ENCODE assay signal across 18 cellular contexts in genomic region chr4:722851-723360, GRCh38. TPM values are rescaled to one million over a fixed set of nuclear protein-coding genes. Genes with fewer than 3 reads are reported as not detected.
DNase-seq lines count a peak whose midpoint lies in the region; ATAC-seq, FAIRE-seq and TF ChIP-seq lines count a peak whose summit lies in the region.
"Had no signal": no experiment of that assay in that cellular context is flagged by ENCODE, and none has a peak within 500 bp of the region (broad histone marks: within the 10 kb centered on the region; RNA-seq: fewer than 3 reads in every experiment).

No MANE protein-coding gene starts in this region.

- no peak for TF ChIP-seq EP300 in GM12878 (IDR thresholded peaks at IDR 0.05; ENCODE audit: borderline replicate concordance in 1 of 2, control insufficient read depth in 1 of 2, low read depth in 2 of 2, low read length in 2 of 2)

- H3K9me3 ChIP-seq in right cardiac atrium (ENCODE audit: control insufficient read depth, low read length) (no peaks in the 10 kb centered on the region), GM12878 (replicated peaks; ENCODE audit: control insufficient read depth, insufficient read depth, low read length) (no peaks in the 10 kb centered on the region; the same call in 2 of the 3 replicates)
- H3K9me3 ChIP-seq: A549 had no signal

- H3K9me3 Mint-ChIP-seq in nephron: no peaks in the 10 kb centered on the region

- no TSS peak for BruUV-seq in GM12878 (replicated peaks; lab: Mats Ljungman, UMichigan)

- no peak overlapping the region for H2AFZ ChIP-seq in GM12878 (ENCODE audit: control insufficient read depth, low read depth, low read length)

- H3K4me2 ChIP-seq in GM12878 (ENCODE audit: control insufficient read depth, insufficient read depth): no peak overlapping the region
- H3K4me2 ChIP-seq: A549 had no signal

- POLR2A ChIA-PET in GM12878 (lab: Charles Lee): no interaction called here

- no peak overlapping the region for H3K9ac ChIP-seq in GM12878 (ENCODE audit: control insufficient read depth, insufficient read depth, low read length)

- peak overlapping the region; percentile 72 to 89 (median 81) for H3K27ac Mint-ChIP-seq in nephron
- H3K27ac Mint-ChIP-seq: B cell had no signal

- H3K27me3 Mint-ChIP-seq in nephron (ENCODE audit: low read depth): no peaks in the 10 kb centered on the region
- H3K27me3 Mint-ChIP-seq: B cell had no signal

- no peak for TF ChIP-seq RAD21 in GM12878 (IDR thresholded peaks at IDR 0.05; ENCODE audit: insufficient read depth, low read depth, low read length)

- peaks cover 60% of the 10 kb centered on the region for H3K36me3 Mint-ChIP-seq in nephron (ENCODE audit: low read depth)

- H3K27me3 ChIP-seq in right cardiac atrium (ENCODE audit: control insufficient read depth, insufficient read depth) (no peaks in the 10 kb centered on the region), GM12878 (replicated peaks in 1 of 2; ENCODE audit: control insufficient read depth in 2 of 2, insufficient read depth in 2 of 2, low read length in 1 of 2) (no peaks in the 10 kb centered on the region)

- 98% methylated on average over 61 of the region's 61 CpGs for WGBS in right cardiac atrium
- WGBS in GM12878 (ENCODE audit: insufficient coverage, insufficient replicate concordance, low lambda C conversion rate, missing lambda C conversion rate): 97% methylated on average over 26 of the region's 61 CpGs

- no peak for TF ChIP-seq CTCF in GM12878 (IDR thresholded peaks at IDR 0.05 in 2 of 3, conservative IDR thresholded peaks at IDR 0.05 in 1 of 3; ENCODE audit: control insufficient read depth in 2 of 3, extremely low read depth in 1 of 3, insufficient read depth in 1 of 3, low read depth in 3 of 3, low read length in 3 of 3)
- TF ChIP-seq CTCF in nephron (IDR thresholded peaks at IDR 0.05; ENCODE audit: unreplicated experiment in 3 of 3): no peak

- CTCF ChIA-PET in GM12878 (lab: Yijun Ruan, JAX): no interaction called here

- no peak overlapping the region for H3K4me3 ChIP-seq in right cardiac atrium (ENCODE audit: low read length)
- no peak overlapping the region for H3K4me3 ChIP-seq in GM12878
- H3K4me3 ChIP-seq: A549 had no signal

- intact Hi-C loops in right cardiac atrium (cut with DNase I) (no loop called here), left ventricle myocardium superior (cut with micrococcal nuclease) (no loop called here), GM12878 (cut with micrococcal nuclease; ENCODE audit: unreplicated experiment) (no loop called here)

- FAIRE-seq in GM12878 (lab: Jason Lieb, UNC): no peak
- FAIRE-seq: A549, H1 had no signal

- peak in 2 of 3 donors; percentile 34 to 66 for DNase-seq in right cardiac atrium
- DNase-seq in left ventricle myocardium superior: no peak
- no peak for DNase-seq in GM12878 (ENCODE audit: low read depth, low spot score)
- DNase-seq in NCI-H510A (lab: John Stamatoyannopoulos, UW): no peak
- no peak for DNase-seq in NOMO-1 treated with DMSO at 0.1 percent for 48 hours (lab: John Stamatoyannopoulos, UW; ENCODE audit: unreplicated experiment)
- DNase-seq: DMS79 treated with DMSO at 0.1 percent for 48 hours, IMR-90, NCI-H1105 treated with DMSO at 0.1 percent for 48 hours, NCI-H2029 treated with DMSO at 0.1 percent for 48 hours, NCI-H2171 treated with DMSO at 0.1 percent for 48 hours, NCI-H526, Right ventricle myocardium superior had no signal

- H3K79me2 ChIP-seq in GM12878 (ENCODE audit: control insufficient read depth, insufficient read depth, low read length): no peaks in the 10 kb centered on the region; the same call in none of the 2 replicates

- SMC1A ChIA-PET in GM12878 (lab: Charles Lee; ENCODE audit: uncharacterized antibody, unreplicated experiment): no interaction called here

- H3K27ac ChIP-seq in right cardiac atrium (ENCODE audit: low read length) (no peak overlapping the region), GM12878 (ENCODE audit: control insufficient read depth, insufficient read depth) (no peak overlapping the region)
- H3K27ac ChIP-seq: A549 had no signal

- peaks cover 2 to 11% of the 10 kb centered on the region in 2 experiments; a peak in 2 of 4 replicates for H3K36me3 ChIP-seq in GM12878 (ENCODE audit: control insufficient read depth in 2 of 2, insufficient read depth in 2 of 2, low read length in 1 of 2)

- no peak for TF ChIP-seq POLR2A in GM12878 (IDR thresholded peaks at IDR 0.05; ENCODE audit: low read depth, low read length)

- in situ Hi-C loops in GM12878 (cut with MboI): no loop called here

- ATAC-seq in right cardiac atrium (no peak), left ventricle myocardium superior (no peak), GM12878 (no peak), HG02840 (IDR thresholded peaks at IDR 0.05; ENCODE audit: low FRiP score, unreplicated experiment) (no peak)
- ATAC-seq: A549, HCT116 had no signal

- peaks cover 7% of the 10 kb centered on the region for H3K4me1 ChIP-seq in right cardiac atrium (ENCODE audit: control insufficient read depth, insufficient read depth, low read length)
- H3K4me1 ChIP-seq in GM12878 (ENCODE audit: control insufficient read depth, insufficient read depth, low read length): no peaks in the 10 kb centered on the region

- RAD21 ChIA-PET in GM12878 (lab: Charles Lee; ENCODE audit: unreplicated experiment): no interaction called here

- H3K4me3 Mint-ChIP-seq in nephron: no peak overlapping the region
- H3K4me3 Mint-ChIP-seq: B cell had no signal

- H3K4me1 Mint-ChIP-seq in nephron: peaks cover 61% of the 10 kb centered on the region

- H4K20me1 ChIP-seq in GM12878 (ENCODE audit: control insufficient read depth, insufficient read depth): peaks cover 2% of the 10 kb centered on the region; the same call in 1 of the 2 replicates

RNA-seq across cellular contexts. Expression of gene PCGF3, which starts 17.3 kb away (rescaled TPM):
- total RNA-seq in right cardiac atrium (10 to 100 TPM; 25.0 to 28.6 (median 26.4) TPM), left ventricle myocardium superior (20.9 TPM), GM12878 (2014; rRNA removed) (21.1 and 21.7 TPM in 2 replicates), GM12878 (2014; rRNA removed; fragmentation: Illumina TruSeq; extraction: Trizol) (15.0 and 15.4 TPM in 2 replicates), GM12878 (2021) (35.4 and 35.8 TPM in 2 replicates)
- polyA plus RNA-seq in right cardiac atrium (30.1 TPM), GM12878 (2011; rRNA removed) (43.8 and 45.9 TPM in 2 replicates), GM12878 (2014; fragmentation: Illumina TruSeq; extraction: Trizol) (11.9 and 15.6 TPM in 2 replicates), GM12878 (2014; fragmentation: Nextera tagmentation; extraction: Ambion mirVana) (1 to 10 TPM; 2.2 to 4.5 TPM), GM12878 (2014; rRNA removed) (33.2 and 40.5 TPM in 2 replicates), GM12878 (2016; fragmentation: Nextera tagmentation; extraction: Ambion mirVana) (10 to 100 TPM; 14.3 to 16.2 TPM)
- total RNA-seq in GM12878 (2013; cell fraction: nucleolus; rRNA removed): 137 and 138 TPM in 2 replicates
- 19.4 TPM for polyA plus RNA-seq in GM12878 (2011; ENCODE audit: low read depth)
- polyA plus RNA-seq in GM12878 (2011; cell fraction: cytosol; rRNA removed): 43.1 and 49.1 TPM in 2 replicates
- 236 and 252 TPM in 2 replicates for polyA plus RNA-seq in GM12878 (2011; cell fraction: nucleus; rRNA removed)
- polyA plus RNA-seq in GM12878 (2012): 22.8 and 29.1 TPM in 2 replicates
- 54.2 and 58.7 TPM in 2 replicates for polyA minus RNA-seq in GM12878 (2011; rRNA and poly(A)+ RNA removed)
- 22.6 and 24.6 TPM in 2 replicates for polyA minus RNA-seq in GM12878 (2011; cell fraction: cytosol; rRNA and poly(A)+ RNA removed)
- 60.6 and 74.2 TPM in 2 replicates for polyA minus RNA-seq in GM12878 (2011; cell fraction: nucleus; rRNA and poly(A)+ RNA removed)

RNA-seq across cellular contexts. Expression of gene SLC49A3, which starts 34.0 kb away (rescaled TPM):
- total RNA-seq in right cardiac atrium (10 to 100 TPM; 13.7 to 19.5 (median 16.9) TPM), left ventricle myocardium superior (12.6 TPM), GM12878 (2014; rRNA removed) (0.17 and 0.22 TPM in 2 replicates), GM12878 (2014; rRNA removed; fragmentation: Illumina TruSeq; extraction: Trizol) (not detected in 2 replicates), GM12878 (2021) (0.74 and 0.85 TPM in 2 replicates)
- polyA plus RNA-seq in right cardiac atrium (10.6 TPM), GM12878 (2011; rRNA removed) (not detected in 2 replicates), GM12878 (2014; fragmentation: Illumina TruSeq; extraction: Trizol) (0.09 TPM in 1 of 2 replicates, not detected in the other), GM12878 (2014; fragmentation: Nextera tagmentation; extraction: Ambion mirVana) (not detected), GM12878 (2014; rRNA removed) (0.09 and 0.24 TPM in 2 replicates), GM12878 (2016; fragmentation: Nextera tagmentation; extraction: Ambion mirVana) (under 1 TPM; 0.14 to 0.19 TPM)
- not detected in 2 replicates for total RNA-seq in GM12878 (2013; cell fraction: nucleolus; rRNA removed)
- polyA plus RNA-seq in GM12878 (2011; ENCODE audit: low read depth): not detected
- polyA plus RNA-seq in GM12878 (2011; cell fraction: cytosol; rRNA removed): not detected in 2 replicates
- polyA plus RNA-seq in GM12878 (2011; cell fraction: nucleus; rRNA removed): not detected in 2 replicates
- 0.60 and 0.62 TPM in 2 replicates for polyA plus RNA-seq in GM12878 (2012)
- not detected in 2 replicates for polyA minus RNA-seq in GM12878 (2011; rRNA and poly(A)+ RNA removed)
- polyA minus RNA-seq in GM12878 (2011; cell fraction: cytosol; rRNA and poly(A)+ RNA removed): not detected in 2 replicates
- not detected in 2 replicates for polyA minus RNA-seq in GM12878 (2011; cell fraction: nucleus; rRNA and poly(A)+ RNA removed)

RNA-seq across cellular contexts. Expression of gene MYL5, which starts 48.6 kb away (rescaled TPM):
- total RNA-seq in right cardiac atrium (1 to 10 TPM; 4.0 to 6.0 (median 4.7) TPM), left ventricle myocardium superior (2.7 TPM), GM12878 (2014; rRNA removed) (7.5 and 10.8 TPM in 2 replicates), GM12878 (2014; rRNA removed; fragmentation: Illumina TruSeq; extraction: Trizol) (5.9 and 7.0 TPM in 2 replicates), GM12878 (2021) (12.0 and 13.8 TPM in 2 replicates)
- polyA plus RNA-seq in right cardiac atrium (3.8 TPM), GM12878 (2011; rRNA removed) (8.2 and 13.6 TPM in 2 replicates), GM12878 (2014; fragmentation: Illumina TruSeq; extraction: Trizol) (3.3 and 6.1 TPM in 2 replicates), GM12878 (2014; fragmentation: Nextera tagmentation; extraction: Ambion mirVana) (1 to 10 TPM; 1.2 to 3.9 TPM), GM12878 (2014; rRNA removed) (8.7 and 11.9 TPM in 2 replicates), GM12878 (2016; fragmentation: Nextera tagmentation; extraction: Ambion mirVana) (1 to 10 TPM; 6.6 to 7.8 TPM)
- total RNA-seq in GM12878 (2013; cell fraction: nucleolus; rRNA removed): 31.7 and 32.8 TPM in 2 replicates
- 15.5 TPM for polyA plus RNA-seq in GM12878 (2011; ENCODE audit: low read depth)
- polyA plus RNA-seq in GM12878 (2011; cell fraction: cytosol; rRNA removed): 11.3 and 13.3 TPM in 2 replicates
- 42.0 and 46.7 TPM in 2 replicates for polyA plus RNA-seq in GM12878 (2011; cell fraction: nucleus; rRNA removed)
- polyA plus RNA-seq in GM12878 (2012): 22.6 and 23.9 TPM in 2 replicates
- polyA minus RNA-seq in GM12878 (2011; rRNA and poly(A)+ RNA removed): 5.0 and 11.4 TPM in 2 replicates
- 3.4 and 5.7 TPM in 2 replicates for polyA minus RNA-seq in GM12878 (2011; cell fraction: cytosol; rRNA and poly(A)+ RNA removed)
- 16.8 and 27.2 TPM in 2 replicates for polyA minus RNA-seq in GM12878 (2011; cell fraction: nucleus; rRNA and poly(A)+ RNA removed)

RNA-seq across cellular contexts. Expression of gene ATP5ME, which starts 48.8 kb away (rescaled TPM):
- 100 to 1,000 TPM; 689 to 911 (median 734) TPM for total RNA-seq in right cardiac atrium
- polyA plus RNA-seq in right cardiac atrium: 1,352 TPM
- total RNA-seq in left ventricle myocardium superior: 1,128 TPM
- total RNA-seq in GM12878 (2013; cell fraction: nucleolus; rRNA removed): 11.1 and 11.3 TPM in 2 replicates
- 406 and 453 TPM in 2 replicates for total RNA-seq in GM12878 (2014; rRNA removed)
- total RNA-seq in GM12878 (2014; rRNA removed; fragmentation: Illumina TruSeq; extraction: Trizol): 565 and 627 TPM in 2 replicates
- total RNA-seq in GM12878 (2021): 279 and 323 TPM in 2 replicates
- 98.1 TPM for polyA plus RNA-seq in GM12878 (2011; ENCODE audit: low read depth)
- polyA plus RNA-seq in GM12878 (2011; rRNA removed): 350 and 373 TPM in 2 replicates
- 609 and 754 TPM in 2 replicates for polyA plus RNA-seq in GM12878 (2011; cell fraction: cytosol; rRNA removed)
- 195 and 199 TPM in 2 replicates for polyA plus RNA-seq in GM12878 (2011; cell fraction: nucleus; rRNA removed)
- polyA plus RNA-seq in GM12878 (2012): 765 and 1,112 TPM in 2 replicates
- 77.3 and 359 TPM in 2 replicates for polyA plus RNA-seq in GM12878 (2014; fragmentation: Illumina TruSeq; extraction: Trizol)
- polyA plus RNA-seq in GM12878 (2014; fragmentation: Nextera tagmentation; extraction: Ambion mirVana): 1,000 to 10,000 TPM; 1,956 to 2,374 TPM
- 388 and 500 TPM in 2 replicates for polyA plus RNA-seq in GM12878 (2014; rRNA removed)
- polyA plus RNA-seq in GM12878 (2016; fragmentation: Nextera tagmentation; extraction: Ambion mirVana): 1,000 to 10,000 TPM in 1 of 2 experiments, 100 to 1,000 TPM in 1; 997 to 1,034 TPM
- polyA minus RNA-seq in GM12878 (2011; rRNA and poly(A)+ RNA removed): 105 and 133 TPM in 2 replicates
- polyA minus RNA-seq in GM12878 (2011; cell fraction: cytosol; rRNA and poly(A)+ RNA removed): 46.8 and 58.4 TPM in 2 replicates
- polyA minus RNA-seq in GM12878 (2011; cell fraction: nucleus; rRNA and poly(A)+ RNA removed): 24.5 and 32.9 TPM in 2 replicates

Comparison
In these comparisons a context has a peak if more than half of its experiments do, and no peak if none do; other contexts are left out.
1. DNase-seq: peak in right cardiac atrium (2 of 3); none in left ventricle myocardium superior (single experiment), GM12878 (single experiment), NCI-H510A (single experiment) and NOMO-1 treated with DMSO at 0.1 percent for 48 hours (single experiment).